10 cellular contexts compared by ENCODE assay signal in the genomic region with DNA sequence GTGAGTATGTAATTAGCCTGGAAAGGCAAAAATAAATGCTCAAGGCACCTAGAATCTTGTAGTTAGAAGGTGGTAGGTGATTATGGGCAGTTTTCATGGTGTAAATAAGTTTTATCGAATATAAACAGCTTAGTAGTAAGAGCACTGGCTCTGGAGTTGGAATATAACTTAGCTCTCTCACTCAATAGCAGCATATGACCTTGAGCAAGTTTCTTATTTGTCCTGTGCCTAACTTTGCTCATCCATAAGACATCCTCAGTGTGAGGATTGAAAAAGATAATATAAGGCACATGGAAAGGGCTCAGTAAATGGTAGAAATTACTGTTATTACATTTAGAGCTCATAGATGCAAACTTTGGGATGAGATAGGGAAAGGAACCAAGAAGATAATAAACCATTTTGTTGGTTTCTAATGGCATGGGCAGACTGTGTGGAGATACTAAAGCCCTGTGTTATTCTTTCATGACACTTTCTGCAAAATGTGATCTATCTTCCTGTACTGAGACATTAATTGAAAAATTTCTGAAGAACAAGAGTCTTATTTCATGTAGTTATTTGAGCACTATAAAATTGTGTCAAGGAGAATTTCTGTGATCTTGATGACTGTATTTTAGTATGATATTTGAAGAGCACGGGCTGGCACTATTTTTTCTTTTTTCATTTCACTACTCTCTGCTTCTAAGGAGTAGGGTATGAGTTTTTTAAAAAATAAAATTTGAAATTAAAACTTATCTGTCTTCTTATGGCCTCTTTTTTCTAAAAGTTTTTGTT. TPM values are rescaled to one million over a fixed set of nuclear protein-coding genes. Genes with fewer than 3 reads are reported as not detected.
DNase-seq lines count a peak whose midpoint lies in the region; ATAC-seq and FAIRE-seq lines count a peak whose summit lies in the region.
"Had no signal": no experiment of that assay in that cellular context is flagged by ENCODE, and none has a peak within 500 bp of the region (broad histone marks: within the 10 kb centered on the region; RNA-seq: fewer than 3 reads in every experiment).

No MANE protein-coding gene starts in this region.

- peak overlapping the region; percentile 93 for H3K4me3 Mint-ChIP-seq in T-helper 2 cell treated with Interferon-gamma antibody and Interleukin-4, amounts not matched to agents 5 μg/mL and 100 μg/mL, for 36 hours
- H3K4me3 Mint-ChIP-seq in activated CD8-positive, alpha-beta T cell treated with anti-CD3 and anti-CD28 coated beads, Interleukin-2, amount 10 ng/mL, durations not matched to agents 7 days and 5 days = peak overlapping the region; percentile 88

- no peak overlapping the region for H3K27ac Mint-ChIP-seq in T-helper 2 cell treated with Interferon-gamma antibody and Interleukin-4, amounts not matched to agents 5 μg/mL and 100 μg/mL, for 36 hours
- H3K27ac Mint-ChIP-seq in activated CD8-positive, alpha-beta T cell treated with anti-CD3 and anti-CD28 coated beads, Interleukin-2, amount 10 ng/mL, durations not matched to agents 7 days and 5 days = no peak overlapping the region

- FAIRE-seq in islet of Langerhans (lab: Jason Lieb, UNC) = peak; percentile 45

- DNase-seq in T-helper 2 cell treated with Interferon-gamma antibody and Interleukin-4, amounts not matched to agents 5 μg/mL and 100 μg/mL, for 36 hours (ENCODE audit: low spot score) = no peak
- DNase-seq in T-helper 2 cell (no peak), superior temporal gyrus (ENCODE audit: extremely low spot score) (peak; percentile 45), NCI-H2029 (lab: John Stamatoyannopoulos, UW) (no peak)
- no peak for DNase-seq in activated CD8-positive, alpha-beta T cell treated with anti-CD3 and anti-CD28 coated beads, Interleukin-2, amount 10 ng/mL, durations not matched to agents 7 days and 5 days
- DNase-seq: activated CD4-positive, alpha-beta T cell treated with anti-CD3 and anti-CD28 coated beads, Interleukin-2, amount 50 U/mL, for 4 hours; retina had no signal

- no peaks in the 10 kb centered on the region for H3K27me3 Mint-ChIP-seq in T-helper 2 cell treated with Interferon-gamma antibody and Interleukin-4, amounts not matched to agents 5 μg/mL and 100 μg/mL, for 36 hours (ENCODE audit: low read depth)
- H3K27me3 Mint-ChIP-seq in activated CD8-positive, alpha-beta T cell treated with anti-CD3 and anti-CD28 coated beads, Interleukin-2, amount 10 ng/mL, durations not matched to agents 7 days and 5 days (ENCODE audit: low read depth) = no peaks in the 10 kb centered on the region

- peaks cover 13% of the 10 kb centered on the region for H3K36me3 Mint-ChIP-seq in T-helper 2 cell treated with Interferon-gamma antibody and Interleukin-4, amounts not matched to agents 5 μg/mL and 100 μg/mL, for 36 hours (ENCODE audit: low read depth)
- H3K36me3 Mint-ChIP-seq in activated CD8-positive, alpha-beta T cell treated with anti-CD3 and anti-CD28 coated beads, Interleukin-2, amount 10 ng/mL, durations not matched to agents 7 days and 5 days (ENCODE audit: low read depth) = peaks cover 30% of the 10 kb centered on the region

- CTCF ChIA-PET in activated CD8-positive, alpha-beta T cell treated with anti-CD3 and anti-CD28 coated beads, Interleukin-2, amount 10 ng/mL, durations not matched to agents 7 days and 5 days (lab: Charles Lee) = interaction anchor here (0.8 to 2.6 kb wide), 9 partner anchors 9 to 257 kb away, joined by 3 to 12 read pairs (median 5); partner anchors contain the start of gene SFR1

- POLR2A ChIA-PET in activated CD8-positive, alpha-beta T cell treated with anti-CD3 and anti-CD28 coated beads, Interleukin-2, amount 10 ng/mL, durations not matched to agents 7 days and 5 days (lab: Charles Lee) = interaction anchor here (1.5 to 1.6 kb wide), 2 partner anchors 13 to 157 kb away, joined by 3 to 6 read pairs; no protein-coding TSS in a partner anchor

- ATAC-seq in activated CD8-positive, alpha-beta T cell treated with anti-CD3 and anti-CD28 coated beads, Interleukin-2, amount 10 ng/mL, durations not matched to agents 7 days and 5 days = no peak
- ATAC-seq in HG02981 (IDR thresholded peaks at IDR 0.05; ENCODE audit: unreplicated experiment) (no peak), GM18498 (IDR thresholded peaks at IDR 0.05; ENCODE audit: unreplicated experiment) (no peak)

- H3K9me3 Mint-ChIP-seq in T-helper 2 cell treated with Interferon-gamma antibody and Interleukin-4, amounts not matched to agents 5 μg/mL and 100 μg/mL, for 36 hours = no peaks in the 10 kb centered on the region
- H3K9me3 Mint-ChIP-seq in activated CD8-positive, alpha-beta T cell treated with anti-CD3 and anti-CD28 coated beads, Interleukin-2, amount 10 ng/mL, durations not matched to agents 7 days and 5 days (ENCODE audit: insufficient read depth) = no peaks in the 10 kb centered on the region

- H3K4me1 Mint-ChIP-seq in T-helper 2 cell treated with Interferon-gamma antibody and Interleukin-4, amounts not matched to agents 5 μg/mL and 100 μg/mL, for 36 hours (ENCODE audit: low read depth) = peaks cover 38% of the 10 kb centered on the region
- peaks cover 40% of the 10 kb centered on the region for H3K4me1 Mint-ChIP-seq in activated CD8-positive, alpha-beta T cell treated with anti-CD3 and anti-CD28 coated beads, Interleukin-2, amount 10 ng/mL, durations not matched to agents 7 days and 5 days (ENCODE audit: low read depth)

RNA-seq across cellular contexts. Expression of gene SLK, which starts 3.1 kb away (rescaled TPM):
- 10 to 100 TPM; 32.6 to 33.5 TPM for total RNA-seq in activated CD8-positive, alpha-beta T cell treated with anti-CD3 and anti-CD28 coated beads, Interleukin-2, amount 10 ng/mL, durations not matched to agents 7 days and 5 days

RNA-seq across cellular contexts. Expression of gene STN1, which starts 52.1 kb away (rescaled TPM):
- total RNA-seq in activated CD8-positive, alpha-beta T cell treated with anti-CD3 and anti-CD28 coated beads, Interleukin-2, amount 10 ng/mL, durations not matched to agents 7 days and 5 days = 10 to 100 TPM; 48.8 to 49.8 TPM
